1 cellular context compared by ENCODE assay signal in genomic region chr6:34135541-34135940, GRCh38.
TF ChIP-seq lines count a peak whose summit lies in the region.

No MANE protein-coding gene starts in this region.

TF ChIP-seq in K562, 482 proteins besides CTCF, POLR2A, EP300 and RAD21 (continued from another document):
- TF ChIP-seq ZBTB40 (IDR thresholded peaks at IDR 0.05), result no peak
- no peak for TF ChIP-seq ZBTB40 (CRISPR knock-in tag; IDR thresholded peaks at IDR 0.05)
- no peak for TF ChIP-seq PHF8 (IDR thresholded peaks at IDR 0.05; ENCODE audit: borderline replicate concordance, low read length)
- TF ChIP-seq POU5F1 (IDR thresholded peaks at IDR 0.05; ENCODE audit: borderline replicate concordance, low read depth, low read length, partially characterized antibody), result no peak
- no peak for TF ChIP-seq NCOA1 (IDR thresholded peaks at IDR 0.05; ENCODE audit: low read depth)
- TF ChIP-seq GATAD2B (IDR thresholded peaks at IDR 0.05; ENCODE audit: borderline replicate concordance), result no peak
- no peak for TF ChIP-seq ZSCAN29 (IDR thresholded peaks at IDR 0.05)
- no peak for TF ChIP-seq PBX2 (CRISPR knock-in tag; IDR thresholded peaks at IDR 0.05; ENCODE audit: low read depth)
- 0 out of 2 replicates have a peak, but pooled peaks have one; percentile 8 for TF ChIP-seq PBX2 (tag; conservative IDR thresholded peaks at IDR 0.05; ENCODE audit: low read depth)
- no peak for TF ChIP-seq EGR1 (conservative IDR thresholded peaks at IDR 0.05)
- no peak for TF ChIP-seq HIVEP1 (CRISPR knock-in tag; IDR thresholded peaks at IDR 0.05)
- TF ChIP-seq YBX1 (IDR thresholded peaks at IDR 0.05), result no peak
- TF ChIP-seq CEBPG (CRISPR knock-in tag; IDR thresholded peaks at IDR 0.05), result no peak
- TF ChIP-seq CEBPG (tag; conservative IDR thresholded peaks at IDR 0.05 in 1 of 2, IDR thresholded peaks at IDR 0.05 in 1 of 2), result peak in 1 of 2 experiments; percentile 80; a peak in 2 of 4 replicates
- peak; percentile 64 for TF ChIP-seq CTBP1 (IDR thresholded peaks at IDR 0.05; ENCODE audit: borderline replicate concordance)
- 0 out of 2 replicates have a peak, but pooled peaks have one; percentile 37 for TF ChIP-seq ZEB2 (IDR thresholded peaks at IDR 0.05)
- peak in 1 of 2 experiments; percentile 18; a peak in 1 of 4 replicates for TF ChIP-seq RCOR1 (IDR thresholded peaks at IDR 0.05; ENCODE audit: borderline replicate concordance in 1 of 2, low read depth in 2 of 2, low read length in 2 of 2)
